8 cellular contexts compared by ENCODE assay signal in the genomic region with DNA sequence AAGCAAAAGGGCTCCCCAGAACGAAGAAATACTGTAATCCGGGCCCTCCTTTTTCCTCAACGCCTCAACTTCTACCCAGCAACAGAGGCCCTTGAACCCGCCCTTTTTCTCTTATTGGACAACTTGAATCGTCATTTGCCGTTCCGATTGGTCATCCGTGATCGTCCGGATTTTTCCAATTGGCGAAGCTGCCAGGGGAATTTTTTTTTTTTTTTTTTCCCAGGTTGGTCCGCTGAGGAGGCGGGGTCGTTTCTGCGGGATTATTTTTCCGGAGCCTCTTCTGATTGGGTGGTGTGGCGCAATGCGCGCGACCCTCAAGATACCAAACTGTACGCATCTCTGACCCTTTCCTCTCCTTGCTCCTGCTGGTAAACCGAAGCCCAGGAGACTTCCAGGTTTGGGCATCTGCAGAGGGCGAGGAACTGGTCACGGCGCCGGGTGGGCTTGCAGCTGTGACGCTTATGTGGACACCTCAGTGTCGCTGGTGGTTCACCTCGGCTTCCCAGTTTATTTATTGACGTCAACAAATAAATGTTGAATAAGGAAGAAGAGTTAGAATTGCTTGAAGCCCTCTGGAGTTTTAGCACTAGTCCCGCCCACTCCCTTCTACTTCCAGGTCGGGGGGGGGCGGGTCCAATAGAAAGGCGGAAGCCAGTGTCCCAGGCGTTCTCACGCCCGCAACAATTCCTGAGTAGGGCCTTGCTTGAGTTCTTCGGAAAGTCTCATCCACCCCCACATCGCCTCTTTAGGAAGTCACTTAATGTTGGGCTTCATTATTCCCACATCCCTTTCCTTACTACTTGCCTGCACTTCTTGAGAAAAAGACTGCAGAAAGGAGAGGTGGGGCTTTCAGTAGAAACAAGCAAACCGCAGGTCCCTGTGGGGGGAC. TPM values are rescaled to one million over a fixed set of nuclear protein-coding genes. Genes with fewer than 3 reads are reported as not detected.
DNase-seq lines count a peak whose midpoint lies in the region; ATAC-seq, FAIRE-seq and TF ChIP-seq lines count a peak whose summit lies in the region.

A gene with protein sequence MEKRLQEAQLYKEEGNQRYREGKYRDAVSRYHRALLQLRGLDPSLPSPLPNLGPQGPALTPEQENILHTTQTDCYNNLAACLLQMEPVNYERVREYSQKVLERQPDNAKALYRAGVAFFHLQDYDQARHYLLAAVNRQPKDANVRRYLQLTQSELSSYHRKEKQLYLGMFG (plus strand): TSS at position 654 of the 889 bp plus-strand sequence. CDS start 363 bp downstream, outside the sequence.

- H3K9me1 ChIP-seq in endothelial cell of umbilical vein (replicated peaks; ENCODE audit: control insufficient read depth, extremely low read depth, insufficient read depth, low read length) = no peaks in the 10 kb centered on the region

- TF ChIP-seq CTCF in Calu3 (IDR thresholded peaks at IDR 0.05; ENCODE audit: unreplicated experiment) (no peak), OCI-LY3 (IDR thresholded peaks at IDR 0.05; ENCODE audit: low read depth, low read length) (no peak), endothelial cell of umbilical vein (IDR thresholded peaks at IDR 0.05; ENCODE audit: extremely low read depth in 1 of 2, insufficient read depth in 1 of 2, low read depth in 1 of 2, low read length in 2 of 2) (no peak)

- peak; percentile 48 for ATAC-seq in GM21515 (IDR thresholded peaks at IDR 0.05; ENCODE audit: unreplicated experiment)

- H3K4me3 ChIP-seq in OCI-LY3 (ENCODE audit: low read length) = peak within 1 kb of the TSS; percentile 91
- H3K4me3 ChIP-seq in endothelial cell of umbilical vein (replicated peaks in 1 of 3; ENCODE audit: insufficient read depth in 1 of 3, low read depth in 1 of 3, low read length in 3 of 3) = peak within 1 kb of the TSS; percentile 71 to 99 (median 94)

- peaks cover 11% of the 10 kb centered on the region for H3K4me1 Mint-ChIP-seq in Calu3 (ENCODE audit: low read depth, unreplicated experiment)

- peak within 1 kb of the TSS; percentile 98 for H3K27ac Mint-ChIP-seq in Calu3 (ENCODE audit: unreplicated experiment)

- H4K20me1 ChIP-seq in OCI-LY3 (ENCODE audit: insufficient read depth, low read length) (peaks cover 28% of the 10 kb centered on the region), endothelial cell of umbilical vein (replicated peaks; ENCODE audit: control insufficient read depth, extremely low read depth, insufficient read depth, low read length) (no peaks in the 10 kb centered on the region)

- H3K27ac ChIP-seq in OCI-LY3 (ENCODE audit: low read length) (peak within 1 kb of the TSS; percentile 96), endothelial cell of umbilical vein (ENCODE audit: insufficient read depth, low read depth, low read length) (peak within 1 kb of the TSS; percentile 67)

- no peaks in the 10 kb centered on the region for H3K9me3 Mint-ChIP-seq in Calu3 (ENCODE audit: low read depth, unreplicated experiment)

- POLR2A ChIA-PET in endothelial cell of umbilical vein (lab: Charles Lee) = interaction anchor here (0.7 to 3.2 kb wide), 14 partner anchors 8 to 154 kb away, joined by 3 to 25 read pairs (median 5); partner anchors contain the start of genes C11orf98, CSKMT, EEF1G and GANAB

- peak; percentile 55 for FAIRE-seq in endothelial cell of umbilical vein (lab: Jason Lieb, UNC)

- peak within 1 kb of the TSS; percentile 89 for H3K4me3 Mint-ChIP-seq in Calu3 (ENCODE audit: low read depth, unreplicated experiment)

- H3K9ac ChIP-seq in OCI-LY3 (ENCODE audit: low read length) = peak within 1 kb of the TSS; percentile 99
- H3K9ac ChIP-seq in endothelial cell of umbilical vein (replicated peaks; ENCODE audit: extremely low read depth, insufficient read depth, low read length) = peak within 1 kb of the TSS; percentile 82

- BruUV-seq in Calu3 (replicated peaks; lab: Mats Ljungman, UMichigan) = no TSS peak
- BruUV-seq in endothelial cell of umbilical vein (replicated peaks; lab: Mats Ljungman, UMichigan) = no TSS peak

- H3K36me3 Mint-ChIP-seq in Calu3 (ENCODE audit: insufficient read depth, unreplicated experiment) = peaks cover 68% of the 10 kb centered on the region

- peaks cover 17% of the 10 kb centered on the region for H3K4me1 ChIP-seq in OCI-LY3 (ENCODE audit: low read length)
- peaks cover 15% of the 10 kb centered on the region for H3K4me1 ChIP-seq in endothelial cell of umbilical vein (ENCODE audit: control insufficient read depth, extremely low read depth, insufficient read depth, low read length)

- H2AFZ ChIP-seq in OCI-LY3 (ENCODE audit: low read depth, low read length) (peak within 1 kb of the TSS; percentile 95), endothelial cell of umbilical vein (ENCODE audit: low read depth, low read length) (peak within 1 kb of the TSS; percentile 86)

- no peaks in the 10 kb centered on the region for H3K27me3 Mint-ChIP-seq in Calu3 (ENCODE audit: unreplicated experiment)

- CTCF ChIA-PET in Calu3 (lab: Charles Lee) = interaction anchor here (0.6 to 2.2 kb wide), 10 partner anchors 12 to 821 kb away, joined by 3 to 8 read pairs (median 4); partner anchors contain the start of genes EEF1G, POLR2G, UQCC3 and ZBTB3
- CTCF ChIA-PET in endothelial cell of umbilical vein (lab: Charles Lee) = interaction anchor here (0.7 to 4.5 kb wide), 9 partner anchors 13 to 304 kb away, joined by 3 to 39 read pairs (median 5); partner anchors contain the start of genes SLC3A2, TAF6L, TMEM179B and ZBTB3

- dilution Hi-C loops in endothelial cell of umbilical vein (cut with MboI; ENCODE audit: extremely low pct_ligation_motif_present, low sequenced_read_pairs) = no loop called here

- peak; percentile 88 for DNase-seq in Calu3
- peak; percentile 84 for DNase-seq in HuH-7 (ENCODE audit: low spot score)
- peak; percentile 85 for DNase-seq in activated CD8-positive, alpha-beta memory T cell treated with anti-CD3 and anti-CD28 coated beads, Interleukin-2, amount 50 U/mL, for 48 hours
- peak; percentile 98 for DNase-seq in endothelial cell of umbilical vein (ENCODE audit: low read depth, low spot score)
- peak; percentile 96 for DNase-seq in midbrain (lab: John Stamatoyannopoulos, UW)
- peak; percentile 58 to 74 for DNase-seq in stimulated activated CD8-positive, alpha-beta memory T cell treated with anti-CD3 and anti-CD28 coated beads, Interleukin-2, amount 100 ng/mL, for 1 hour (ENCODE audit: low read depth in 2 of 2)

- peak; percentile 70 for TF ChIP-seq POLR2A in endothelial cell of umbilical vein (IDR thresholded peaks at IDR 0.05; ENCODE audit: low read depth, low read length)

- H3K4me2 ChIP-seq in OCI-LY3 (ENCODE audit: low read length) = peak within 1 kb of the TSS; percentile 87
- peak within 1 kb of the TSS; percentile 93 for H3K4me2 ChIP-seq in endothelial cell of umbilical vein (ENCODE audit: insufficient read depth, low read length)

- H3K36me3 ChIP-seq in OCI-LY3 (replicated peaks; ENCODE audit: low read depth, low read length) (peaks cover 37% of the 10 kb centered on the region), endothelial cell of umbilical vein (ENCODE audit: control insufficient read depth in 2 of 2, extremely low read depth in 1 of 2, insufficient read depth in 2 of 2, low read length in 2 of 2) (peaks cover 0 to 13% of the 10 kb centered on the region in 2 experiments)

- intact Hi-C loops in Calu3 (cut with micrococcal nuclease; ENCODE audit: unreplicated experiment) = no loop called here
- intact Hi-C loops in endothelial cell of umbilical vein (cut with micrococcal nuclease) = loop anchor here (1.0 to 5.0 kb wide), 11 partner anchors 19 to 154 kb away; partner anchors contain the start of genes GANAB, POLR2G, SLC3A2 and TAF6L

- no peaks in the 10 kb centered on the region for H3K27me3 ChIP-seq in OCI-LY3 (ENCODE audit: low read depth, low read length)
- H3K27me3 ChIP-seq in endothelial cell of umbilical vein (ENCODE audit: control insufficient read depth in 2 of 2, insufficient read depth in 2 of 2, low read length in 2 of 2) = no peaks in the 10 kb centered on the region

- H3K9me3 ChIP-seq in OCI-LY3 (ENCODE audit: insufficient read depth, low read length) (no peaks in the 10 kb centered on the region), endothelial cell of umbilical vein (replicated peaks; ENCODE audit: control insufficient read depth, insufficient read depth, low read length) (no peaks in the 10 kb centered on the region)

- H3K79me2 ChIP-seq in OCI-LY3 (ENCODE audit: low read length) = peaks cover 77% of the 10 kb centered on the region
- peaks cover 70% of the 10 kb centered on the region for H3K79me2 ChIP-seq in endothelial cell of umbilical vein (ENCODE audit: control insufficient read depth, insufficient read depth, low read length)

TF ChIP-seq in endothelial cell of umbilical vein, 7 proteins besides CTCF, POLR2A, EP300 and RAD21:
- TF ChIP-seq GATA2 (IDR thresholded peaks at IDR 0.05; ENCODE audit: insufficient read depth, insufficient read length, low read depth, low read length) = no peak
- no peak for TF ChIP-seq JUN (IDR thresholded peaks at IDR 0.05; ENCODE audit: borderline replicate concordance, insufficient read depth, insufficient read length, low read depth)
- TF ChIP-seq POLR2AphosphoS5 (IDR thresholded peaks at IDR 0.05; ENCODE audit: insufficient read depth, low read depth, low read length) = peak; percentile 45
- TF ChIP-seq MYC (IDR thresholded peaks at IDR 0.05; ENCODE audit: low read depth, low read length) = no peak
- no peak for TF ChIP-seq MAX (IDR thresholded peaks at IDR 0.05; ENCODE audit: insufficient read depth, insufficient read length)

RNA-seq across cellular contexts. Expression of the gene that starts here (rescaled TPM):
- total RNA-seq in Calu3 (2022) (35.5 and 36.7 TPM in 2 replicates), endothelial cell of umbilical vein (31.6 and 43.5 TPM in 2 replicates)
- polyA plus RNA-seq in endothelial cell of umbilical vein = 20.6 and 27.4 TPM in 2 replicates
- 24.3 and 28.5 TPM in 2 replicates for polyA plus RNA-seq in endothelial cell of umbilical vein (2011; cell fraction: cytosol; rRNA removed)
- polyA plus RNA-seq in endothelial cell of umbilical vein (2011; cell fraction: nucleus; rRNA removed) = 22.3 and 25.8 TPM in 2 replicates
- polyA plus RNA-seq in endothelial cell of umbilical vein (2012) = 42.0 and 49.3 TPM in 2 replicates
- polyA minus RNA-seq in endothelial cell of umbilical vein = 16.1 and 18.8 TPM in 2 replicates
- polyA minus RNA-seq in endothelial cell of umbilical vein (2011; cell fraction: cytosol; rRNA and poly(A)+ RNA removed) = 24.3 TPM
- polyA minus RNA-seq in endothelial cell of umbilical vein (2011; cell fraction: nucleus; rRNA and poly(A)+ RNA removed) = 15.8 and 17.1 TPM in 2 replicates

Comparison
In these comparisons a context has a peak if more than half of its experiments do, and no peak if none do; other contexts are left out.
1. Peak in every context shown above with its lines: DNase-seq, ATAC-seq, H3K4me3 ChIP-seq and H3K27ac ChIP-seq.